Comparison of ENCODE assay signal across 11 cellular contexts in genomic region chr9:734831-735511, GRCh38.
DNase-seq lines count a peak whose midpoint lies in the region; ATAC-seq and TF ChIP-seq lines count a peak whose summit lies in the region.
"Had no signal": no experiment of that assay in that cellular context is flagged by ENCODE, and none has a peak within 500 bp of the region (broad histone marks: within the 10 kb centered on the region; RNA-seq: fewer than 3 reads in every experiment).

No MANE protein-coding gene starts in this region.

- peak overlapping the region; percentile 72 to 95 (median 87) for H3K27ac Mint-ChIP-seq in nephron
- no peak overlapping the region for H3K27ac Mint-ChIP-seq in activated CD8-positive, alpha-beta T cell treated with anti-CD3 and anti-CD28 coated beads, Interleukin-2, amount 10 ng/mL, durations not matched to agents 7 days and 5 days
- H3K27ac Mint-ChIP-seq: activated CD8-positive, alpha-beta memory T cell treated with anti-CD3 and anti-CD28 coated beads, Interleukin-2, amount 10 ng/mL, durations not matched to agents 7 days and 5 days; stimulated activated naive CD8-positive, alpha-beta T cell treated with anti-CD3 and anti-CD28 coated beads, Interleukin-15, Interleukin-2, amounts not matched to agents 100 ng/mL and 50 ng/mL, for 24 hours had no signal

- ATAC-seq in aorta (ENCODE audit: low FRiP score), result peak; percentile 74
- ATAC-seq in activated CD8-positive, alpha-beta T cell treated with anti-CD3 and anti-CD28 coated beads, Interleukin-2, amount 10 ng/mL, durations not matched to agents 7 days and 5 days, result no peak
- ATAC-seq: activated CD8-positive, alpha-beta memory T cell treated with anti-CD3 and anti-CD28 coated beads, Interleukin-2, amount 10 ng/mL, durations not matched to agents 7 days and 5 days had no signal

- H3K4me1 Mint-ChIP-seq in nephron, result peaks cover 19% of the 10 kb centered on the region
- no peaks in the 10 kb centered on the region for H3K4me1 Mint-ChIP-seq in activated CD8-positive, alpha-beta T cell treated with anti-CD3 and anti-CD28 coated beads, Interleukin-2, amount 10 ng/mL, durations not matched to agents 7 days and 5 days (ENCODE audit: low read depth)

- H3K4me3 ChIP-seq in fibroblast of villous mesenchyme (ENCODE audit: low read depth, low read length) (no peak overlapping the region), aorta (ENCODE audit: low read length in 2 of 2) (no peak overlapping the region), A673 (ENCODE audit: low read depth, low read length, poor library complexity, severe bottlenecking) (no peak overlapping the region)
- H3K4me3 ChIP-seq: PC-9 had no signal

- H3K36me3 ChIP-seq in aorta (ENCODE audit: control insufficient read depth in 1 of 2, insufficient read depth in 2 of 2, low read length in 1 of 2) (peaks cover 13 to 14% of the 10 kb centered on the region in 2 donors), A673 (ENCODE audit: insufficient read depth, low read length, poor library complexity, severe bottlenecking) (no peaks in the 10 kb centered on the region)

- no peaks in the 10 kb centered on the region for H3K27me3 Mint-ChIP-seq in nephron (ENCODE audit: low read depth)
- no peaks in the 10 kb centered on the region for H3K27me3 Mint-ChIP-seq in activated CD8-positive, alpha-beta T cell treated with anti-CD3 and anti-CD28 coated beads, Interleukin-2, amount 10 ng/mL, durations not matched to agents 7 days and 5 days (ENCODE audit: low read depth)
- H3K27me3 Mint-ChIP-seq: activated CD8-positive, alpha-beta memory T cell treated with anti-CD3 and anti-CD28 coated beads, Interleukin-2, amount 10 ng/mL, durations not matched to agents 7 days and 5 days; stimulated activated naive CD8-positive, alpha-beta T cell treated with anti-CD3 and anti-CD28 coated beads, Interleukin-15, Interleukin-2, amounts not matched to agents 100 ng/mL and 50 ng/mL, for 24 hours had no signal

- H3K9me3 Mint-ChIP-seq in nephron, result no peaks in the 10 kb centered on the region
- no peaks in the 10 kb centered on the region for H3K9me3 Mint-ChIP-seq in activated CD8-positive, alpha-beta T cell treated with anti-CD3 and anti-CD28 coated beads, Interleukin-2, amount 10 ng/mL, durations not matched to agents 7 days and 5 days (ENCODE audit: insufficient read depth)
- H3K9me3 Mint-ChIP-seq: stimulated activated naive CD8-positive, alpha-beta T cell treated with anti-CD3 and anti-CD28 coated beads, Interleukin-15, Interleukin-2, amounts not matched to agents 100 ng/mL and 50 ng/mL, for 24 hours had no signal

- CTCF ChIA-PET in activated CD8-positive, alpha-beta T cell treated with anti-CD3 and anti-CD28 coated beads, Interleukin-2, amount 10 ng/mL, durations not matched to agents 7 days and 5 days (lab: Charles Lee), result no interaction called here
- CTCF ChIA-PET in A673 (lab: Charles Lee), result no interaction called here

- POLR2A ChIA-PET in activated CD8-positive, alpha-beta T cell treated with anti-CD3 and anti-CD28 coated beads, Interleukin-2, amount 10 ng/mL, durations not matched to agents 7 days and 5 days (lab: Charles Lee), result no interaction called here
- POLR2A ChIA-PET in A673 (lab: Charles Lee; ENCODE audit: low non-redundant PET), result no interaction called here

- H3K9me3 ChIP-seq in aorta (ENCODE audit: control insufficient read depth, low read length) (no peaks in the 10 kb centered on the region), A673 (ENCODE audit: low read depth, low read length, poor library complexity, severe bottlenecking) (no peaks in the 10 kb centered on the region)
- H3K9me3 ChIP-seq: neutrophil had no signal

- WGBS in aorta, 2 donors, result 2 to 6% methylated on average over 9 of the region's 9 CpGs

- no peak for TF ChIP-seq CTCF in fibroblast of villous mesenchyme (IDR thresholded peaks at IDR 0.05; ENCODE audit: insufficient read depth, low read depth, low read length)
- no peak for TF ChIP-seq CTCF in nephron (IDR thresholded peaks at IDR 0.05; ENCODE audit: unreplicated experiment in 3 of 3)
- no peak for TF ChIP-seq CTCF in A673 (conservative IDR thresholded peaks at IDR 0.05; ENCODE audit: low read depth, low read length)

- intact Hi-C loops in aorta (cut with DNase I) (loop anchor here (1.0 to 5.0 kb wide), 3 partner anchors 40 to 116 kb away; no protein-coding TSS in a partner anchor), A673 (cut with micrococcal nuclease; ENCODE audit: unreplicated experiment) (no loop called here)

- H3K27ac ChIP-seq in aorta (ENCODE audit: low read depth in 1 of 2, low read length in 2 of 2) (peak overlapping the region in 1 of 2 donors; percentile 99), A673 (ENCODE audit: low read depth, low read length, poor library complexity, severe bottlenecking) (no peak overlapping the region)
- H3K27ac ChIP-seq: neutrophil, PC-9 had no signal

- H3K4me1 ChIP-seq in aorta (ENCODE audit: control insufficient read depth in 1 of 2, insufficient read depth in 2 of 2, low read length in 2 of 2), result peaks cover 5 to 6% of the 10 kb centered on the region in 2 donors
- no peaks in the 10 kb centered on the region for H3K4me1 ChIP-seq in A673 (ENCODE audit: insufficient read depth, low read length, poor library complexity, severe bottlenecking)

- BruUV-seq in A673 (replicated peaks; lab: Mats Ljungman, UMichigan), result no TSS peak

- peak; percentile 69 for DNase-seq in SW480 (ENCODE audit: low spot score)
- DNase-seq in fibroblast of villous mesenchyme (ENCODE audit: low read depth), result peak; percentile 97
- peak; percentile 77 to 81 for DNase-seq in aorta
- DNase-seq in activated CD8-positive, alpha-beta T cell treated with anti-CD3 and anti-CD28 coated beads, Interleukin-2, amount 10 ng/mL, durations not matched to agents 7 days and 5 days, result no peak
- DNase-seq in A673 (ENCODE audit: low spot score), result no peak
- DNase-seq in SHP77 (lab: John Stamatoyannopoulos, UW), result no peak
- DNase-seq: activated CD8-positive, alpha-beta memory T cell treated with anti-CD3 and anti-CD28 coated beads, Interleukin-2, amount 10 ng/mL, durations not matched to agents 7 days and 5 days; PC-9 had no signal

- H3K27me3 ChIP-seq in aorta (ENCODE audit: control insufficient read depth in 1 of 2, insufficient read depth in 2 of 2, low read length in 1 of 2) (no peaks in the 10 kb centered on the region), A673 (replicated peaks; ENCODE audit: insufficient read depth, low read depth, low read length, poor library complexity) (no peaks in the 10 kb centered on the region)
- H3K27me3 ChIP-seq: neutrophil had no signal

- H3K36me3 Mint-ChIP-seq in nephron (ENCODE audit: low read depth), result peaks cover 63% of the 10 kb centered on the region
- peaks cover 5% of the 10 kb centered on the region for H3K36me3 Mint-ChIP-seq in activated CD8-positive, alpha-beta T cell treated with anti-CD3 and anti-CD28 coated beads, Interleukin-2, amount 10 ng/mL, durations not matched to agents 7 days and 5 days (ENCODE audit: low read depth)

- peak overlapping the region in 2 of 3 experiments; percentile 38 to 50 for H3K4me3 Mint-ChIP-seq in nephron
- no peak overlapping the region for H3K4me3 Mint-ChIP-seq in activated CD8-positive, alpha-beta T cell treated with anti-CD3 and anti-CD28 coated beads, Interleukin-2, amount 10 ng/mL, durations not matched to agents 7 days and 5 days
- H3K4me3 Mint-ChIP-seq: activated CD8-positive, alpha-beta memory T cell treated with anti-CD3 and anti-CD28 coated beads, Interleukin-2, amount 10 ng/mL, durations not matched to agents 7 days and 5 days; stimulated activated naive CD8-positive, alpha-beta T cell treated with anti-CD3 and anti-CD28 coated beads, Interleukin-15, Interleukin-2, amounts not matched to agents 100 ng/mL and 50 ng/mL, for 24 hours had no signal

Comparison
In these comparisons a context has a peak if more than half of its experiments do, and no peak if none do; other contexts are left out.
1. DNase-seq: peak in SW480 (single experiment), fibroblast of villous mesenchyme (single experiment) and aorta (2 of 2); none in activated CD8-positive, alpha-beta T cell treated with anti-CD3 and anti-CD28 coated beads, Interleukin-2, amount 10 ng/mL, durations not matched to agents 7 days and 5 days (single experiment), A673 (single experiment) and SHP77 (0 of 2).